In genomic region chrX:131704136-131704695, GRCh38 we compare ENCODE assay signal across 8 cellular contexts.
DNase-seq lines count a peak whose midpoint lies in the region; ATAC-seq lines count a peak whose summit lies in the region.

No MANE protein-coding gene starts in this region.

- H3K9ac ChIP-seq in stomach smooth muscle (ENCODE audit: low read length in 2 of 2): peak overlapping the region in 1 of 2 donors; percentile 60

- peak overlapping the region; percentile 55 for H3K27ac ChIP-seq in stomach smooth muscle (ENCODE audit: low read length)

- H3K36me3 ChIP-seq in stomach smooth muscle (ENCODE audit: control insufficient read depth in 2 of 2, insufficient read depth in 2 of 2, low read length in 2 of 2): no peaks in the 10 kb centered on the region
- H3K36me3 ChIP-seq in H7 (replicated peaks; ENCODE audit: control insufficient read depth, insufficient read depth, low read length): peaks cover 16% of the 10 kb centered on the region

- DNase-seq in EL (peak; percentile 34), NOMO-1 treated with DMSO at 0.1 percent for 48 hours (lab: John Stamatoyannopoulos, UW; ENCODE audit: unreplicated experiment) (peak; percentile 78), germinal center (ENCODE audit: low spot score) (no peak), H7 (no peak)
- no peak for DNase-seq in effector CD8-positive, alpha-beta T cell (lab: John Stamatoyannopoulos, UW)

- H3K4me1 ChIP-seq in stomach smooth muscle (ENCODE audit: control insufficient read depth, insufficient read depth, low read length): no peaks in the 10 kb centered on the region

- H3K27me3 ChIP-seq in stomach smooth muscle (ENCODE audit: control insufficient read depth in 1 of 2, insufficient read depth in 2 of 2, low read length in 2 of 2): no peaks in the 10 kb centered on the region
- H3K27me3 ChIP-seq in H7 (ENCODE audit: control insufficient read depth, insufficient read depth, low read length): no peaks in the 10 kb centered on the region

- H3K9me3 ChIP-seq in stomach smooth muscle (ENCODE audit: control insufficient read depth in 2 of 2, low read length in 2 of 2): no peaks in the 10 kb centered on the region

- H3K4me3 ChIP-seq in stomach smooth muscle (ENCODE audit: low read length in 2 of 2): peak overlapping the region in 1 of 2 donors; percentile 78
- H3K4me3 ChIP-seq in H7 (ENCODE audit: insufficient read depth, low read depth, low read length): no peak overlapping the region

- ATAC-seq in GM21825 (IDR thresholded peaks at IDR 0.05; ENCODE audit: unreplicated experiment) (peak; percentile 74), esophagus mucosa (peak; percentile 88)

Comparison
In these comparisons a context has a peak if more than half of its experiments do, and no peak if none do; other contexts are left out.
1. DNase-seq: peak in EL (single experiment) and NOMO-1 treated with DMSO at 0.1 percent for 48 hours (single experiment); none in germinal center (single experiment), effector CD8-positive, alpha-beta T cell (single experiment) and H7 (single experiment).